ENCODE assay signal across 13 cellular contexts in the genomic region with DNA sequence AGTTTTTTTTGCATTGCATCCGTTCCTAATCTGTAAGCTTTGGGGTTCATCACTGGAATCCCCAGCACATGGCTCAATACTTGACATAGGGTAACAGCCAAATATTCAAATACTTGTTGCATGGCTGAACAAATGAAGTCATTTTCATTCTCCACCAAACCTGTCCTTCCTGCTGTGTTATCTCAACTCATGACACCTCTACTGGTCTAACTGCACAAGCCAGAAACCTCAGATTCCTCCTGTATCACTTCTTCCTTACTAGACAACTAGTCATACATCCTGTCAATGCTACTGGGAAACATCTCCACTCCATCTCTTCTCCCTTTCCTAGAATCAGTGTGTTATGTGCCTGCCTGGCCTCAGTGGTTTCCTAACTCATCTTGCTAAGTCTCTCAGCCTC. TPM values are rescaled to one million over a fixed set of nuclear protein-coding genes. Genes with fewer than 3 reads are reported as not detected.
DNase-seq lines count a peak whose midpoint lies in the region; ATAC-seq and TF ChIP-seq lines count a peak whose summit lies in the region.
"Had no signal": no experiment of that assay in that cellular context is flagged by ENCODE, and none has a peak within 500 bp of the region (broad histone marks: within the 10 kb centered on the region; RNA-seq: fewer than 3 reads in every experiment).

No MANE protein-coding gene starts in this region.

- no peaks in the 10 kb centered on the region for H3K9me2 ChIP-seq in GM23248 (ENCODE audit: insufficient read depth)

- TF ChIP-seq CTCF in smooth muscle cell (IDR thresholded peaks at IDR 0.05; ENCODE audit: borderline replicate concordance, insufficient read depth, poor library complexity, severe bottlenecking) (no peak), chondrocyte (IDR thresholded peaks at IDR 0.05) (no peak)

- H3K4me2 ChIP-seq in GM23248 (ENCODE audit: unreplicated experiment) = no peak overlapping the region
- no peak overlapping the region for H3K4me2 ChIP-seq in smooth muscle cell

- no peaks in the 10 kb centered on the region for H3K36me3 Mint-ChIP-seq in stimulated activated effector memory CD8-positive, alpha-beta T cell treated with anti-CD3 and anti-CD28 coated beads, Interleukin-12 subunit alpha, Interleukin-12 subunit beta, amount 100 ng/mL, for 72 hours
- H3K36me3 Mint-ChIP-seq in chondrocyte (ENCODE audit: low read depth) = peaks cover 44% of the 10 kb centered on the region

- no peak overlapping the region for H3K9ac ChIP-seq in GM23248
- no peak overlapping the region for H3K9ac ChIP-seq in smooth muscle cell (ENCODE audit: low read depth)

- H3K4me3 ChIP-seq in GM23248 = no peak overlapping the region
- H3K4me3 ChIP-seq in smooth muscle cell = no peak overlapping the region

- intact Hi-C loops in posterior vena cava (cut with DNase I) = no loop called here

- H3K27me3 Mint-ChIP-seq in chondrocyte (ENCODE audit: low read depth) = no peaks in the 10 kb centered on the region

- H3K27me3 ChIP-seq in GM23248 (replicated peaks; ENCODE audit: insufficient read depth) (no peaks in the 10 kb centered on the region), smooth muscle cell (ENCODE audit: low read depth) (no peaks in the 10 kb centered on the region)
- H3K27me3 ChIP-seq: BE2C had no signal

- H2AFZ ChIP-seq in GM23248 (no peak overlapping the region), smooth muscle cell (ENCODE audit: low read depth) (no peak overlapping the region)

- H3K36me3 ChIP-seq in GM23248 (ENCODE audit: low read depth) (peaks cover 77% of the 10 kb centered on the region), smooth muscle cell (ENCODE audit: low read depth) (peaks cover 22% of the 10 kb centered on the region)

- peak; percentile 93 for ATAC-seq in esophagus mucosa
- no peak for ATAC-seq in stimulated activated effector memory CD8-positive, alpha-beta T cell treated with anti-CD3 and anti-CD28 coated beads, Interleukin-12 subunit alpha, Interleukin-12 subunit beta, amount 100 ng/mL, for 72 hours
- ATAC-seq: CD8-positive, alpha-beta T cell had no signal

- H3K9me3 ChIP-seq in GM23248 (ENCODE audit: low read depth) (no peaks in the 10 kb centered on the region), smooth muscle cell (replicated peaks; ENCODE audit: low read depth) (no peaks in the 10 kb centered on the region)
- H3K9me3 ChIP-seq: BE2C had no signal

- DNase-seq in GM23248 = no peak
- DNase-seq in NCI-H226 = peak; percentile 85
- no peak for DNase-seq in smooth muscle cell (lab: John Stamatoyannopoulos, UW; ENCODE audit: unreplicated experiment)
- DNase-seq in stimulated activated effector memory CD8-positive, alpha-beta T cell treated with anti-CD3 and anti-CD28 coated beads, Interleukin-12 subunit alpha, Interleukin-12 subunit beta, amount 100 ng/mL, for 72 hours (ENCODE audit: low spot score in 2 of 2) = no peak
- DNase-seq in posterior vena cava (ENCODE audit: low spot score) = no peak
- DNase-seq in chondrocyte (ENCODE audit: low spot score) = no peak
- DNase-seq: BE2C; CD8-positive, alpha-beta T cell; H7; NCI-H1436 treated with DMSO at 0.1 percent for 48 hours; NCI-H2081; NCI-H2227 treated with DMSO at 0.1 percent for 48 hours had no signal

- H3K4me1 ChIP-seq in GM23248 (ENCODE audit: insufficient read depth) (no peaks in the 10 kb centered on the region), smooth muscle cell (ENCODE audit: low read depth) (no peaks in the 10 kb centered on the region)

- H3K4me3 Mint-ChIP-seq in stimulated activated effector memory CD8-positive, alpha-beta T cell treated with anti-CD3 and anti-CD28 coated beads, Interleukin-12 subunit alpha, Interleukin-12 subunit beta, amount 100 ng/mL, for 72 hours = no peak overlapping the region
- H3K4me3 Mint-ChIP-seq in chondrocyte (ENCODE audit: unreplicated experiment) = no peak overlapping the region
- H3K4me3 Mint-ChIP-seq: CD8-positive, alpha-beta T cell had no signal

- H3K27ac ChIP-seq in GM23248 = 0 out of 2 replicates have a peak overlapping the region, but pooled peaks have one; percentile 19
- H3K27ac ChIP-seq in smooth muscle cell (ENCODE audit: low read depth) = peak overlapping the region; percentile 65

- H3F3A ChIP-seq in GM23248 (ENCODE audit: insufficient read depth) (peaks cover 42% of the 10 kb centered on the region), smooth muscle cell (ENCODE audit: low read depth) (no peaks in the 10 kb centered on the region)

- H4K20me1 ChIP-seq in GM23248 (ENCODE audit: insufficient read depth) (no peaks in the 10 kb centered on the region), smooth muscle cell (ENCODE audit: low read depth) (no peaks in the 10 kb centered on the region)

- in situ Hi-C loops in GM23248 (cut with MboI) = no loop called here

- H3K79me2 ChIP-seq in GM23248 (ENCODE audit: insufficient read depth) (peaks cover 5% of the 10 kb centered on the region; the same call in 1 of the 2 replicates), smooth muscle cell (ENCODE audit: low read depth) (no peaks in the 10 kb centered on the region)

- H3K9me3 Mint-ChIP-seq in stimulated activated effector memory CD8-positive, alpha-beta T cell treated with anti-CD3 and anti-CD28 coated beads, Interleukin-12 subunit alpha, Interleukin-12 subunit beta, amount 100 ng/mL, for 72 hours = no peaks in the 10 kb centered on the region
- H3K9me3 Mint-ChIP-seq in chondrocyte (ENCODE audit: low read depth) = no peaks in the 10 kb centered on the region
- H3K9me3 Mint-ChIP-seq: CD8-positive, alpha-beta T cell had no signal

- H3K27ac Mint-ChIP-seq in stimulated activated effector memory CD8-positive, alpha-beta T cell treated with anti-CD3 and anti-CD28 coated beads, Interleukin-12 subunit alpha, Interleukin-12 subunit beta, amount 100 ng/mL, for 72 hours = no peak overlapping the region
- no peak overlapping the region for H3K27ac Mint-ChIP-seq in chondrocyte (ENCODE audit: unreplicated experiment)
- H3K27ac Mint-ChIP-seq: CD8-positive, alpha-beta T cell had no signal

- H3K4me1 Mint-ChIP-seq in stimulated activated effector memory CD8-positive, alpha-beta T cell treated with anti-CD3 and anti-CD28 coated beads, Interleukin-12 subunit alpha, Interleukin-12 subunit beta, amount 100 ng/mL, for 72 hours = no peaks in the 10 kb centered on the region
- peaks cover 6% of the 10 kb centered on the region for H3K4me1 Mint-ChIP-seq in chondrocyte (ENCODE audit: low read depth)

- WGBS in GM23248 (ENCODE audit: low coverage in 1 of 2, low lambda C conversion rate in 2 of 2, missing lambda C conversion rate in 2 of 2), 2 experiments = 100% methylated on average over 1 of the region's 1 CpG
- WGBS in smooth muscle cell (ENCODE audit: low lambda C conversion rate) = 80% methylated on average over 1 of the region's 1 CpG

RNA-seq across cellular contexts. Expression of a gene that starts 43.4 kb away (rescaled TPM):
- total RNA-seq in GM23248 (2014; rRNA removed; shearing (Covaris generic)) = not detected in 2 replicates
- polyA plus RNA-seq in GM23248 (2016; fragmentation: Nextera tagmentation; extraction: Ambion mirVana) (0.56 and 1.9 TPM in 2 replicates), smooth muscle cell (19.4 and 24.7 TPM in 2 replicates)
- total RNA-seq in esophagus mucosa (1.1 TPM), smooth muscle cell (29.4 and 40.7 TPM in 2 replicates), posterior vena cava (1 to 10 TPM; 6.8 to 7.5 TPM), chondrocyte (0.32 TPM in 1 of 3 replicates, not detected in the others)
- total RNA-seq: CD8-positive, alpha-beta T cell had no signal
